11 cellular contexts compared by ENCODE assay signal in the genomic region with DNA sequence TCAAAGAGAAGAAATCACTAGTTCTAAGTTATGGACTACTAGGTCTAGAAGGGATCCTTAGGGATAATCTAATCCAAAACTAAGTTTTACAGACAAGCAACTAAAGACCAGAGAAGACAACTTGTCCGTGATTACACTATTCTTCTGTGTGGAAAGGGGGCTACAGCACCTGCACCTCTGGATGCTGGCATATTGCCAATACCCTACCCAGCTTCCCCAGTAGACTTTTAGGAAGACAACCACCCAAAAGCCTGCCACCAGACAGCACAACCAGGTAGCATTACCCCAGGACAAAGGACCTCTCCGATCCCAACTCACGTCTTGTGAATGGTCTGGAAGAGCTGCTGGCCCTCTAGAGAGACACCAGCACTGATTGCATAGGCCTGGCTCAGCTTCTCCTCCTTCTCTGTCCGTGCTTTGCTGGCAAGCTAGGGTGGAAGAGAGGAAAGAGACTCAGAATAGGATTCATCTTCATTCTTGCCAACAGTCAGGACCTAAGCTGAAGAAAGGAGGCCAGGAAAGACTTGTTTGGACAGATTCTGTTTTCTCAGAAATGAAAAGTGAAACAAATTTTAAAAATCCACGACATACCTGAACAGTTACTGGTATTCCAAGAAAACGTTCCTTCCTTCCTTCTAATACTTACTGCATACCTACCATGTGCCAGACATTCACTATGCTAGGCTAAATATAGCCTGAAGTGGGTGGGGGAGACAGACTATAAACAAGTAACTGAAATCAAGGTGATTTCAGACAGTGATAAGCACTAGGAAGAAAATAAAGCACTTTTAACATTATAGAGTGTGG. TPM values are rescaled to one million over a fixed set of nuclear protein-coding genes. Genes with fewer than 3 reads are reported as not detected.
DNase-seq lines count a peak whose midpoint lies in the region; ATAC-seq and TF ChIP-seq lines count a peak whose summit lies in the region.
"Had no signal": no experiment of that assay in that cellular context is flagged by ENCODE, and none has a peak within 500 bp of the region (broad histone marks: within the 10 kb centered on the region; RNA-seq: fewer than 3 reads in every experiment).

No MANE protein-coding gene starts in this region.

- H2AK5ac ChIP-seq in mesenchymal stem cell (ENCODE audit: low read length, severe bottlenecking): no peak overlapping the region

- H3K4ac ChIP-seq in mesenchymal stem cell (ENCODE audit: low read depth in 1 of 2, low read length in 2 of 2): peak overlapping the region in 1 of 2 experiments; percentile 64

- ATAC-seq in activated naive CD4-positive, alpha-beta T cell treated with anti-CD3 and anti-CD28 coated beads, Interleukin-2, amount 50 U/mL, for 72 hours: no peak
- ATAC-seq in upper lobe of left lung (ENCODE audit: low FRiP score in 2 of 2): no peak
- ATAC-seq in GM19035 (IDR thresholded peaks at IDR 0.05; ENCODE audit: unreplicated experiment): no peak
- ATAC-seq in GM21576 (IDR thresholded peaks at IDR 0.05; ENCODE audit: unreplicated experiment): no peak
- no peak for ATAC-seq in HG02588 (IDR thresholded peaks at IDR 0.05; ENCODE audit: unreplicated experiment)

- H3K4me1 Mint-ChIP-seq in activated naive CD4-positive, alpha-beta T cell treated with anti-CD3 and anti-CD28 coated beads, Interleukin-2, amount 10 ng/mL, durations not matched to agents 7 days and 5 days: peaks cover 21% of the 10 kb centered on the region
- H3K4me1 Mint-ChIP-seq in chondrocyte (ENCODE audit: low read depth): peaks cover 38% of the 10 kb centered on the region

- no peak overlapping the region for H3K18ac ChIP-seq in mesenchymal stem cell (ENCODE audit: low read depth in 1 of 2, low read length in 2 of 2)

- H3K4me2 ChIP-seq in mesenchymal stem cell (ENCODE audit: low read length, poor library complexity, severe bottlenecking): no peak overlapping the region

- H3K36me3 ChIP-seq in mesenchymal stem cell (ENCODE audit: control insufficient read depth in 1 of 2, insufficient read depth in 2 of 2, low read depth in 1 of 2, low read length in 2 of 2) (peaks cover 27 to 33% of the 10 kb centered on the region in 2 experiments), upper lobe of left lung (peaks cover 12 to 35% (median 24%) of the 10 kb centered on the region in 4 donors)

- H2BK15ac ChIP-seq in mesenchymal stem cell (ENCODE audit: low read depth, poor library complexity, severe bottlenecking): no peak overlapping the region

- peaks cover 4% of the 10 kb centered on the region for H3K4me1 ChIP-seq in mesenchymal stem cell (ENCODE audit: control insufficient read depth, insufficient read depth, low read depth, low read length)
- peaks cover 37 to 45% (median 39%) of the 10 kb centered on the region in 4 donors for H3K4me1 ChIP-seq in upper lobe of left lung

- no peak for TF ChIP-seq EP300 in upper lobe of left lung (IDR thresholded peaks at IDR 0.05)

- no peaks in the 10 kb centered on the region for H3K9me3 Mint-ChIP-seq in activated naive CD4-positive, alpha-beta T cell treated with anti-CD3 and anti-CD28 coated beads, Interleukin-2, amount 10 ng/mL, durations not matched to agents 7 days and 5 days
- no peaks in the 10 kb centered on the region for H3K9me3 Mint-ChIP-seq in activated naive CD4-positive, alpha-beta T cell treated with anti-CD3 and anti-CD28 coated beads, Interleukin-2, amount 50 U/mL, for 72 hours
- H3K9me3 Mint-ChIP-seq in chondrocyte (ENCODE audit: low read depth): no peaks in the 10 kb centered on the region

- WGBS in mesenchymal stem cell: 93% methylated on average over 6 of the region's 6 CpGs
- 65 to 66% methylated on average over 6 of the region's 6 CpGs for WGBS in upper lobe of left lung, 2 donors

- H2BK12ac ChIP-seq in mesenchymal stem cell (ENCODE audit: low read length in 2 of 2): no peak overlapping the region

- H4K8ac ChIP-seq in mesenchymal stem cell (ENCODE audit: low read length): no peak overlapping the region

- H3K27ac ChIP-seq in mesenchymal stem cell (ENCODE audit: low read length, poor library complexity, severe bottlenecking) (no peak overlapping the region), upper lobe of left lung (peak overlapping the region; percentile 22 to 69 (median 53))

- no peak overlapping the region for H2BK120ac ChIP-seq in mesenchymal stem cell (ENCODE audit: low read depth, low read length)

- peak overlapping the region; percentile 27 for H3K4me3 Mint-ChIP-seq in activated naive CD4-positive, alpha-beta T cell treated with anti-CD3 and anti-CD28 coated beads, Interleukin-2, amount 10 ng/mL, durations not matched to agents 7 days and 5 days
- no peak overlapping the region for H3K4me3 Mint-ChIP-seq in chondrocyte (ENCODE audit: unreplicated experiment)

- CTCF ChIA-PET in activated naive CD4-positive, alpha-beta T cell treated with anti-CD3 and anti-CD28 coated beads, Interleukin-2, amount 10 ng/mL, durations not matched to agents 7 days and 5 days (lab: Charles Lee): interaction anchor here (0.9 to 5.8 kb wide), 4 partner anchors 10 to 161 kb away, joined by 3 to 59 read pairs (median 9); a partner anchor contains a TSS

- no peak overlapping the region for H2AFZ ChIP-seq in mesenchymal stem cell (ENCODE audit: low read depth, low read length)

- TF ChIP-seq CTCF in chondrocyte (IDR thresholded peaks at IDR 0.05) (no peak), upper lobe of left lung (IDR thresholded peaks at IDR 0.05) (no peak)

- no peak overlapping the region for H3K23ac ChIP-seq in mesenchymal stem cell (ENCODE audit: low read length in 2 of 2)

- H3K27me3 ChIP-seq in mesenchymal stem cell (ENCODE audit: control insufficient read depth in 1 of 2, insufficient read depth in 1 of 2, low read length in 2 of 2): no peaks in the 10 kb centered on the region
- no peaks in the 10 kb centered on the region for H3K27me3 ChIP-seq in upper lobe of left lung

- no peak overlapping the region for H4K91ac ChIP-seq in mesenchymal stem cell (ENCODE audit: low read length)

- no peaks in the 10 kb centered on the region for H3K27me3 Mint-ChIP-seq in activated naive CD4-positive, alpha-beta T cell treated with anti-CD3 and anti-CD28 coated beads, Interleukin-2, amount 10 ng/mL, durations not matched to agents 7 days and 5 days
- H3K27me3 Mint-ChIP-seq in chondrocyte (ENCODE audit: low read depth): no peaks in the 10 kb centered on the region

- no peak overlapping the region for H3K14ac ChIP-seq in mesenchymal stem cell (ENCODE audit: low read length in 2 of 2)

- no peaks in the 10 kb centered on the region for H3K9me3 ChIP-seq in mesenchymal stem cell (ENCODE audit: control insufficient read depth, low read length)
- no peaks in the 10 kb centered on the region for H3K9me3 ChIP-seq in upper lobe of left lung

- no peak for DNase-seq in activated naive CD4-positive, alpha-beta T cell treated with anti-CD3 and anti-CD28 coated beads, Interleukin-2, amount 10 ng/mL, durations not matched to agents 7 days and 5 days
- DNase-seq in activated naive CD4-positive, alpha-beta T cell treated with anti-CD3 and anti-CD28 coated beads, Interleukin-2, amount 50 U/mL, for 72 hours (ENCODE audit: low spot score in 2 of 2): no peak
- DNase-seq in chondrocyte (ENCODE audit: low spot score) (no peak), mesenchymal stem cell (peak; percentile 51), upper lobe of left lung (no peak)
- DNase-seq: cerebellar nuclear complex, DMS79 treated with DMSO at 0.1 percent for 48 hours had no signal

- H3K79me1 ChIP-seq in mesenchymal stem cell (replicated peaks; ENCODE audit: low read length, poor library complexity, severe bottlenecking): peaks cover 19% of the 10 kb centered on the region

- H3K4me3 ChIP-seq in mesenchymal stem cell (ENCODE audit: insufficient read depth in 1 of 2, low read depth in 1 of 2, low read length in 2 of 2): peak overlapping the region in 1 of 2 experiments; percentile 33
- H3K4me3 ChIP-seq in upper lobe of left lung: no peak overlapping the region
- H3K4me3 ChIP-seq: lung had no signal

- H3K9ac ChIP-seq in mesenchymal stem cell (ENCODE audit: low read length): peak overlapping the region; percentile 66

- H3K36me3 Mint-ChIP-seq in activated naive CD4-positive, alpha-beta T cell treated with anti-CD3 and anti-CD28 coated beads, Interleukin-2, amount 10 ng/mL, durations not matched to agents 7 days and 5 days: peaks cover 37% of the 10 kb centered on the region
- H3K36me3 Mint-ChIP-seq in activated naive CD4-positive, alpha-beta T cell treated with anti-CD3 and anti-CD28 coated beads, Interleukin-2, amount 50 U/mL, for 72 hours: peaks cover 6 to 10% of the 10 kb centered on the region in 2 donors
- peaks cover 5% of the 10 kb centered on the region for H3K36me3 Mint-ChIP-seq in chondrocyte (ENCODE audit: low read depth)

- TF ChIP-seq POLR2A in upper lobe of left lung (IDR thresholded peaks at IDR 0.05): no peak

- peak overlapping the region; percentile 56 for H3K27ac Mint-ChIP-seq in activated naive CD4-positive, alpha-beta T cell treated with anti-CD3 and anti-CD28 coated beads, Interleukin-2, amount 10 ng/mL, durations not matched to agents 7 days and 5 days
- H3K27ac Mint-ChIP-seq in activated naive CD4-positive, alpha-beta T cell treated with anti-CD3 and anti-CD28 coated beads, Interleukin-2, amount 50 U/mL, for 72 hours: peak overlapping the region in 1 of 2 donors; percentile 39
- H3K27ac Mint-ChIP-seq in chondrocyte (ENCODE audit: unreplicated experiment): peak overlapping the region; percentile 84

- H2BK5ac ChIP-seq in mesenchymal stem cell (ENCODE audit: low read depth, low read length, poor library complexity, severe bottlenecking): no peak overlapping the region

RNA-seq across cellular contexts. Expression of a gene that starts 25.3 kb away (rescaled TPM):
- total RNA-seq in activated naive CD4-positive, alpha-beta T cell treated with anti-CD3 and anti-CD28 coated beads, Interleukin-2, amount 50 U/mL, for 72 hours: 10 to 100 TPM; 32.8 to 43.6 TPM
- total RNA-seq in chondrocyte (14.1 to 20.4 TPM (median 19.0 TPM) in 3 replicates), upper lobe of left lung (10 to 100 TPM; 10.5 to 36.9 (median 29.1) TPM)
- 21.7 TPM for polyA plus RNA-seq in mesenchymal stem cell (2013, experiment 1 of 2)
- polyA plus RNA-seq in mesenchymal stem cell (2013, experiment 2 of 2): 22.1 TPM

RNA-seq across cellular contexts. Expression of a gene that starts 26.4 kb away (rescaled TPM):
- 10 to 100 TPM; 71.4 to 73.5 TPM for total RNA-seq in activated naive CD4-positive, alpha-beta T cell treated with anti-CD3 and anti-CD28 coated beads, Interleukin-2, amount 50 U/mL, for 72 hours
- total RNA-seq in chondrocyte: 48.3 to 51.0 TPM (median 49.7 TPM) in 3 replicates
- 74.2 TPM for polyA plus RNA-seq in mesenchymal stem cell (2013, experiment 1 of 2)
- polyA plus RNA-seq in mesenchymal stem cell (2013, experiment 2 of 2): 73.4 TPM
- 10 to 100 TPM; 14.8 to 38.3 (median 33.6) TPM for total RNA-seq in upper lobe of left lung

RNA-seq across cellular contexts. Expression of a gene that starts 30.5 kb away (rescaled TPM):
- total RNA-seq in activated naive CD4-positive, alpha-beta T cell treated with anti-CD3 and anti-CD28 coated beads, Interleukin-2, amount 50 U/mL, for 72 hours: 10 to 100 TPM; 17.7 to 20.3 TPM
- total RNA-seq in chondrocyte (52.3 to 70.5 TPM (median 59.2 TPM) in 3 replicates), upper lobe of left lung (10 to 100 TPM; 16.8 to 63.0 (median 33.8) TPM)
- 158 TPM for polyA plus RNA-seq in mesenchymal stem cell (2013, experiment 1 of 2)
- 165 TPM for polyA plus RNA-seq in mesenchymal stem cell (2013, experiment 2 of 2)

RNA-seq across cellular contexts. Expression of a gene that starts 35.6 kb away (rescaled TPM):
- 1 to 10 TPM in 1 of 2 donors, under 1 TPM in 1; 0.18 to 3.0 TPM for total RNA-seq in activated naive CD4-positive, alpha-beta T cell treated with anti-CD3 and anti-CD28 coated beads, Interleukin-2, amount 50 U/mL, for 72 hours
- total RNA-seq in chondrocyte (0.40 to 0.51 TPM (median 0.41 TPM) in 3 replicates), upper lobe of left lung (10 to 100 TPM in 1 of 6 donors, 1 to 10 TPM in 5; 4.3 to 12.4 (median 7.0) TPM)
- 0.86 TPM for polyA plus RNA-seq in mesenchymal stem cell (2013, experiment 1 of 2)
- polyA plus RNA-seq in mesenchymal stem cell (2013, experiment 2 of 2): 0.96 TPM
